9 cellular contexts compared by ENCODE assay signal in the genomic region with DNA sequence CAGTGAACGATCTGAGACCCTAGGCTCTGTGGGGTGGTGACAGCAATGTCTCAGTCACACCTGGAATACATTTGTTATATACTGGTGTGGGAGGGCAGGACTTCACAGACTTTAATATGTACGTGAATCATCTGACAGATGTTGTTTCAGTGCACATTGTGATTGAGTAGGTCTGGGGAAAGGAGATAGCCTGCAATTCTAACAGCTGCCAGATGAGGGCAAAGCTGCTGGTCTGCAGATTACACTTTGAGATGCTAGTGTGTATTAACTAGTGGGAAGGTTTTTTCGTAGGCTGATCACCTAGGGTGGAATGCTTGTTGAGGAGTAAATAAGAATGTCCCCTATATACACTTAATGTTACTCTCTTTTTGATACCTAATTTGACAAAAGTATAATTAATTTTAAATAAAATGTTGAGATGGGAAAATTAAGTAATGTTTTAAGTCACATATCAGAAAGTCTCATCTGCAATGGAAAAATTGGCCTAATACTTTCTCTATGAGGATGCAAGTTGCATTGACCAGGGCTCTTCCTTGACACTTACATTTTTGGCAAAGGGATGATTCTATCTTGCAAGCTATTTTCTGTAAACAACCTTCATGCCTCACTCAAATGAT.
DNase-seq lines count a peak whose midpoint lies in the region; ATAC-seq, FAIRE-seq and TF ChIP-seq lines count a peak whose summit lies in the region.
"Had no signal": no experiment of that assay in that cellular context is flagged by ENCODE, and none has a peak within 500 bp of the region (broad histone marks: within the 10 kb centered on the region; RNA-seq: fewer than 3 reads in every experiment).

No MANE protein-coding gene starts in this region.

- no peak overlapping the region for H3K4me2 ChIP-seq in HepG2 (ENCODE audit: low read depth, low read length)

- peak; percentile 72 for ATAC-seq in GM18520 (IDR thresholded peaks at IDR 0.05; ENCODE audit: unreplicated experiment)
- peak; percentile 80 for ATAC-seq in HG02938 (IDR thresholded peaks at IDR 0.05; ENCODE audit: unreplicated experiment)
- peak; percentile 98 for ATAC-seq in HepG2

- no TSS peak for BruUV-seq in HepG2 (replicated peaks; lab: Mats Ljungman, UMichigan)

- no peak overlapping the region for H3K27ac ChIP-seq in HepG2 (ENCODE audit: extremely low read length, insufficient read depth, low read length)
- H3K27ac ChIP-seq: SJSA1 had no signal

- H2AFZ ChIP-seq in HepG2 (ENCODE audit: low read length) = no peak overlapping the region

- peak; percentile 87 for FAIRE-seq in HepG2 (lab: Jason Lieb, UNC)

- no peaks in the 10 kb centered on the region for H3K4me1 ChIP-seq in HepG2 (ENCODE audit: insufficient read depth, low read length)
- H3K4me1 ChIP-seq: SJSA1 had no signal

- TF ChIP-seq CTCF in astrocyte of the cerebellum (IDR thresholded peaks at IDR 0.05; ENCODE audit: low read depth, low read length, missing control alignments) = peak; percentile 73
- peak; percentile 75 for TF ChIP-seq CTCF in HepG2 (CRISPR knock-in tag; IDR thresholded peaks at IDR 0.05)

- no peaks in the 10 kb centered on the region for H3K27me3 ChIP-seq in HepG2 (ENCODE audit: control insufficient read depth in 1 of 2, insufficient read depth in 2 of 2, low read length in 2 of 2)
- H3K27me3 ChIP-seq: SJSA1 had no signal

- POLR2A ChIA-PET in HepG2 (lab: Yijun Ruan, JAX) = no interaction called here

- CTCF ChIA-PET in HepG2 (lab: Yijun Ruan, JAX; ENCODE audit: low intra/inter-chr PET ratio, low total read pairs) = interaction anchor here (3.8 kb wide), 1 partner anchor 371 kb away, joined by 33 read pairs; no protein-coding TSS in a partner anchor

- no peak overlapping the region for H3K9ac ChIP-seq in HepG2 (ENCODE audit: insufficient read depth, low read depth, low read length)

- no peaks in the 10 kb centered on the region for H3K9me3 ChIP-seq in HepG2 (ENCODE audit: low read length)
- H3K9me3 ChIP-seq: SJSA1 had no signal

- TF ChIP-seq POLR2A in HepG2 (IDR thresholded peaks at IDR 0.05; ENCODE audit: insufficient read depth in 1 of 2, low read depth in 2 of 2, low read length in 2 of 2) = no peak

- intact Hi-C loops in HepG2 (cut with micrococcal nuclease; ENCODE audit: unreplicated experiment) = loop anchor here (1.0 kb wide), 4 partner anchors 192 to 1362 kb away; no protein-coding TSS in a partner anchor

- no peaks in the 10 kb centered on the region for H3K36me3 ChIP-seq in HepG2 (replicated peaks in 1 of 2; ENCODE audit: control insufficient read depth in 1 of 2, insufficient read depth in 2 of 2, low read length in 2 of 2)
- H3K36me3 ChIP-seq: SJSA1 had no signal

- in situ Hi-C loops in astrocyte of the cerebellum (cut with HindIII; ENCODE audit: low sequenced_read_pairs) (no loop called here), HepG2 (cut with HindIII; ENCODE audit: extremely low pct_ligation_motif_present, low pct_unique_long_range_greater_than_20kb) (loop anchor here (5.0 kb wide), 1 partner anchor 370 kb away; no protein-coding TSS in a partner anchor)

- 7% methylated on average over 3 of the region's 3 CpGs for WGBS in HepG2 (ENCODE audit: low lambda C conversion rate)

- DNase-seq in CMK (ENCODE audit: low read depth) (peak; percentile 1), NCI-H1694 (lab: John Stamatoyannopoulos, UW) (peak; percentile 75), astrocyte of the cerebellum (ENCODE audit: low read depth) (peak; percentile 1), HepG2 (ENCODE audit: low spot score) (peak; percentile 23), NCI-H226 (no peak), amniotic stem cell (lab: John Stamatoyannopoulos, UW) (no peak)

- peak; percentile 37; the same call in 1 of the 2 replicates for TF ChIP-seq RAD21 in HepG2 (CRISPR knock-in tag; IDR thresholded peaks at IDR 0.05)

- TF ChIP-seq EP300 in HepG2 (IDR thresholded peaks at IDR 0.05; ENCODE audit: low read depth in 2 of 2, low read length in 2 of 2) = no peak
- TF ChIP-seq EP300 in HepG2 (CRISPR knock-in tag; IDR thresholded peaks at IDR 0.05; ENCODE audit: borderline replicate concordance) = no peak

- no peaks in the 10 kb centered on the region for H4K20me1 ChIP-seq in HepG2 (ENCODE audit: insufficient read depth, low read length)

- no peaks in the 10 kb centered on the region for H3K79me2 ChIP-seq in HepG2 (ENCODE audit: insufficient read depth, low read length)

- no peak overlapping the region for H3K4me3 ChIP-seq in astrocyte of the cerebellum (ENCODE audit: low read depth, low read length)
- H3K4me3 ChIP-seq in HepG2 (replicated peaks in 1 of 3; ENCODE audit: insufficient read depth in 1 of 3, low read depth in 2 of 3, low read length in 3 of 3) = no peak overlapping the region
- H3K4me3 ChIP-seq: SJSA1 had no signal

TF ChIP-seq in HepG2, 621 proteins besides CTCF, POLR2A, EP300 and RAD21:
- no peak for TF ChIP-seq RFX3 (CRISPR knock-in tag; IDR thresholded peaks at IDR 0.05)
- no peak for TF ChIP-seq REPIN1 (CRISPR knock-in tag; IDR thresholded peaks at IDR 0.05; ENCODE audit: borderline replicate concordance, low read depth)
- peak; percentile 65 for TF ChIP-seq STAG1 (CRISPR knock-in tag; IDR thresholded peaks at IDR 0.05)
- peak; percentile 83 for TF ChIP-seq SMC3 (IDR thresholded peaks at IDR 0.05; ENCODE audit: low read length)
- no peak for TF ChIP-seq ZNF563 (CRISPR knock-in tag; IDR thresholded peaks at IDR 0.05)
- TF ChIP-seq PAF1 (CRISPR knock-in tag; IDR thresholded peaks at IDR 0.05) = no peak

Comparison
In these comparisons a context has a peak if more than half of its experiments do, and no peak if none do; other contexts are left out.
1. DNase-seq: peak in CMK (single experiment), NCI-H1694 (single experiment), astrocyte of the cerebellum (single experiment) and HepG2 (single experiment); none in NCI-H226 (single experiment) and amniotic stem cell (single experiment).
2. Peak in every context shown above with its lines, with median percentiles within 50 percentile points of each other: ATAC-seq.